ENCODE assay signal across 11 cellular contexts in the genomic region with DNA sequence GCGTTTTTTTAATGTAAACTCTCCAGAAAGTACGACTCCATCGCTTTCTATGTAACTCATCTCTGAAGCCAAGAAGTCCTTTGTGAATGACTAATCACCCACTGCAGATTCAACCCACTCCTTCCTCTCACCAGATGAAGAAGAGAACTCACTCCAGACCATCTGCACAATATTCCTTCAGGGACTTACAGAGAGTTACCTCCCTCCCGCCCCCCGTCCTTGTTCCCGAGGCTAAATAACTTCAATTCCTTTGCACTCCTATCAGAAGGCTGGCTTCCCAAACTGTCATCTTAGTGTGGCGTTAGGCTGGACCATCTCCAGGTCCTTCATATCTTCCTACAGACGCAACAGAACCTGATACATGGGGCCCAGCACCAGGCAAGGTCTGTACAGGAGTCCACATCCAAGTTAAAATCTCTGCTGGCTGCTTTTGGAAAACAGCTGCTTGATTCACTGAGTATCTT.
DNase-seq lines count a peak whose midpoint lies in the region; ATAC-seq, FAIRE-seq and TF ChIP-seq lines count a peak whose summit lies in the region.
"Had no signal": no experiment of that assay in that cellular context is flagged by ENCODE, and none has a peak within 500 bp of the region (broad histone marks: within the 10 kb centered on the region; RNA-seq: fewer than 3 reads in every experiment).

No MANE protein-coding gene starts in this region.

- CTCF ChIA-PET in AG04449 (lab: Yijun Ruan, JAX) = interaction anchor here (1.2 to 2.2 kb wide), 3 partner anchors 12 to 130 kb away, joined by 4 to 7 read pairs (median 4); no protein-coding TSS in a partner anchor

- peaks cover 42% of the 10 kb centered on the region for H3K4me1 ChIP-seq in mesodermal cell (ENCODE audit: control insufficient read depth, insufficient read depth, low read length, poor library complexity, severe bottlenecking)
- no peaks in the 10 kb centered on the region for H3K4me1 ChIP-seq in adrenal gland (replicated peaks in 1 of 2)

- POLR2A ChIA-PET in AG04449 (lab: Yijun Ruan, JAX) = interaction anchor here (0.8 to 1.8 kb wide), 3 partner anchors 9 to 14 kb away, joined by 3 to 11 read pairs (median 3); no protein-coding TSS in a partner anchor

- intact Hi-C loops in adrenal gland (cut with DNase I) = no loop called here

- no peak for TF ChIP-seq CTCF in AG04449 (IDR thresholded peaks at IDR 0.05; ENCODE audit: insufficient read depth, low read length, missing control alignments)
- no peak for TF ChIP-seq CTCF in bronchial epithelial cell (IDR thresholded peaks at IDR 0.05; ENCODE audit: insufficient read depth, low read length, severe bottlenecking)
- no peak for TF ChIP-seq CTCF in adrenal gland (IDR thresholded peaks at IDR 0.05)

- H3K36me3 ChIP-seq in bronchial epithelial cell (ENCODE audit: control insufficient read depth, insufficient read depth, low read length) (peaks cover 8% of the 10 kb centered on the region), mesodermal cell (ENCODE audit: control insufficient read depth, insufficient read depth, low read length) (peaks cover 72% of the 10 kb centered on the region), adrenal gland (replicated peaks in 1 of 2) (no peaks in the 10 kb centered on the region)
- H3K36me3 ChIP-seq: ovary had no signal

- peak; percentile 58 for FAIRE-seq in bronchial epithelial cell (lab: Jason Lieb, UNC)
- FAIRE-seq: endometrium had no signal

- H3K9me3 ChIP-seq in mesodermal cell (ENCODE audit: control insufficient read depth, low read length) (no peaks in the 10 kb centered on the region), adrenal gland (replicated peaks in 1 of 3) (no peaks in the 10 kb centered on the region)
- H3K9me3 ChIP-seq: ovary had no signal

- H3K27me3 ChIP-seq in bronchial epithelial cell (ENCODE audit: control insufficient read depth, insufficient read depth, low read length) (no peaks in the 10 kb centered on the region), adrenal gland (no peaks in the 10 kb centered on the region)
- H3K27me3 ChIP-seq: ovary had no signal

- DNase-seq in AG04449 (ENCODE audit: low read depth, low spot score) = peak; percentile 98
- DNase-seq in HCEC 1CT = peak; percentile 80
- DNase-seq in bronchial epithelial cell (ENCODE audit: low read depth) = peak; percentile 82
- no peak for DNase-seq in G401 (ENCODE audit: low spot score)
- DNase-seq in adrenal gland = no peak
- DNase-seq: activated CD4-positive, alpha-beta T cell treated with anti-CD3 and anti-CD28 coated beads, Interleukin-2, amount 50 U/mL, for 1 hour; ovary had no signal

- WGBS in mesodermal cell (ENCODE audit: insufficient coverage in 2 of 2), 2 experiments = 88 to 91% methylated on average over 6 to 7 of the region's 8 CpGs
- WGBS in adrenal gland, 4 donors = 51 to 67% (median 60%) methylated on average over 8 of the region's 8 CpGs

- in situ Hi-C loops in G401 (cut with HindIII; ENCODE audit: low sequenced_read_pairs) = no loop called here

- TF ChIP-seq POLR2A in adrenal gland (IDR thresholded peaks at IDR 0.05) = no peak

- H3K27ac ChIP-seq in mesodermal cell (ENCODE audit: low read depth, low read length, severe bottlenecking) (peak overlapping the region; percentile 36), adrenal gland (peak overlapping the region in 1 of 5 donors; percentile 2)

- ATAC-seq in HG03378 (IDR thresholded peaks at IDR 0.05; ENCODE audit: unreplicated experiment) (no peak), GM18520 (IDR thresholded peaks at IDR 0.05; ENCODE audit: unreplicated experiment) (no peak)

- H3K4me3 ChIP-seq in AG04449 (ENCODE audit: low read depth, low read length) = no peak overlapping the region
- no peak overlapping the region for H3K4me3 ChIP-seq in bronchial epithelial cell (ENCODE audit: low read depth, low read length)
- H3K4me3 ChIP-seq in mesodermal cell (ENCODE audit: extremely low read depth, insufficient read depth, low read length, poor library complexity, severe bottlenecking) = no peak overlapping the region
- no peak overlapping the region for H3K4me3 ChIP-seq in adrenal gland
- H3K4me3 ChIP-seq: ovary had no signal

Comparison
In these comparisons a context has a peak if more than half of its experiments do, and no peak if none do; other contexts are left out.
1. DNase-seq: peak in AG04449 (single experiment), HCEC 1CT (single experiment) and bronchial epithelial cell (single experiment); none in G401 (single experiment) and adrenal gland (0 of 7).